Comparison of ENCODE assay signal across 8 cellular contexts in the genomic region with DNA sequence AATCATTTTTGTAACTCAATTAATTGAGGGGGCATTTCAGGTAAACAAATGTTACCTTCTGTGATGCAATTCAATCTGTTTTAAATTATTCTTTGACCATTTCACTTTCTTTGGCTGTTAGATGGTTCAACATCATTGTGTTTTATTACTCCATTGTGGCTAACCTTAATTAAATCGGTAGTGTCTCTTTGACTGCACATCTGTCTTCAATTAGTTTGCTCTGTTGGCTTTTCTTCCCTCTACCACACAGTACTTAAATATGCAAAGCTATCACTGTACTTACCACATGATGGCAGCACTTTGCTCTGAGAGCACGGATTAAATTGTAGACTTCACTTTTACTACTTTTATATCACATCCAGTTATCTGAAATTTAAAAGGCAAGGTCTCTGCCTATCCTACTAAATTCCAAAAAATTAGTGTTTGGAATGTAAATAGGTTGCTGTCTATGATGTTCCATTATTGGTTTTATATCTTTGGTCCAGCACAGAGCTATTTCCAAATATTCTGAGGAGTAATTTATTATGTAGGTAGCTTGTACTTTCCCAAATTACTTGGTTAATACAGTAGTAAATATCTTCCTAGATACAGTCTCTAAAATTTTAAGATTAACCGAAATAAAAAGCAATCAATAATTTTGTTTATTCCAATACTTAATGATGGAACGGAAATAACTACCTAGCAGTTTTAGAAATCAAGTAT.
DNase-seq lines count a peak whose midpoint lies in the region; ATAC-seq and TF ChIP-seq lines count a peak whose summit lies in the region.

No MANE protein-coding gene starts in this region.

- H3K36me3 ChIP-seq in mammary epithelial cell (ENCODE audit: insufficient read depth, low read length), result no peaks in the 10 kb centered on the region

- in situ Hi-C loops in mammary epithelial cell (cut with MboI; ENCODE audit: low sequenced_read_pairs in 2 of 2), result loop anchor here in 1 of 2 donors (25.0 kb wide), 1 partner anchor 452 kb away; no protein-coding TSS in a partner anchor

- ATAC-seq in GM19324 (IDR thresholded peaks at IDR 0.05; ENCODE audit: low FRiP score, unreplicated experiment) (peak; percentile 76), HG03565 (IDR thresholded peaks at IDR 0.05; ENCODE audit: unreplicated experiment) (peak; percentile 88)

- H3K79me2 ChIP-seq in mammary epithelial cell (ENCODE audit: insufficient read depth, low read length), result no peaks in the 10 kb centered on the region

- no peak overlapping the region for H3K4me2 ChIP-seq in mammary epithelial cell (ENCODE audit: insufficient read depth, low read depth, low read length)

- 36% methylated on average over 4 of the region's 4 CpGs for WGBS in mammary epithelial cell (ENCODE audit: low coverage, missing lambda C conversion rate)

- no peak overlapping the region for H3K27ac ChIP-seq in mammary epithelial cell (ENCODE audit: insufficient read depth, low read depth, low read length)

- H3K4me1 ChIP-seq in mammary epithelial cell (ENCODE audit: insufficient read depth, low read length), result peaks cover 1% of the 10 kb centered on the region

- peak; percentile 34 for DNase-seq in D341Med (ENCODE audit: low spot score)
- DNase-seq in NCI-H82 (lab: John Stamatoyannopoulos, UW), result peak; percentile 73
- peak; percentile 30 for DNase-seq in mammary epithelial cell
- peak; percentile 71 for DNase-seq in medulla oblongata (ENCODE audit: extremely low spot score)
- DNase-seq in stimulated activated CD4-positive, alpha-beta T cell treated with anti-CD3 and anti-CD28 coated beads, Interleukin-2, amount 100 ng/mL, for 24 hours, result no peak
- no peak for DNase-seq in activated CD8-positive, alpha-beta memory T cell treated with anti-CD3 and anti-CD28 coated beads, Interleukin-2, amount 50 U/mL, for 4 hours

- CTCF ChIA-PET in mammary epithelial cell (lab: Charles Lee; ENCODE audit: low non-redundant PET), result interaction anchor here (0.7 kb wide), 2 partner anchors 278 to 1117 kb away, joined by 3 read pairs; no protein-coding TSS in a partner anchor

- H2AFZ ChIP-seq in mammary epithelial cell (ENCODE audit: low read depth, low read length), result no peak overlapping the region

- H3K9me3 ChIP-seq in mammary epithelial cell (replicated peaks; ENCODE audit: insufficient read depth, low read length), result no peaks in the 10 kb centered on the region

- H3K9ac ChIP-seq in mammary epithelial cell (ENCODE audit: insufficient read depth, low read length), result no peak overlapping the region

- intact Hi-C loops in mammary epithelial cell (cut with micrococcal nuclease), result loop anchor here (1.0 kb wide), 1 partner anchor 461 kb away; no protein-coding TSS in a partner anchor

- no peak overlapping the region for H3K4me3 ChIP-seq in mammary epithelial cell (replicated peaks in 1 of 3; ENCODE audit: insufficient read depth in 1 of 3, low read depth in 2 of 3, low read length in 3 of 3)

- TF ChIP-seq CTCF in mammary epithelial cell (conservative IDR thresholded peaks at IDR 0.05 in 1 of 2, IDR thresholded peaks at IDR 0.05 in 1 of 2; ENCODE audit: extremely low read depth in 1 of 2, insufficient read depth in 1 of 2, low read depth in 1 of 2, low read length in 2 of 2), result peak; percentile 71 to 76

- no TSS peak for BruUV-seq in mammary epithelial cell (replicated peaks; lab: Mats Ljungman, UMichigan)

- dilution Hi-C loops in mammary epithelial cell (cut with HindIII; ENCODE audit: low sequenced_read_pairs), result no loop called here

- no peaks in the 10 kb centered on the region for H3K27me3 ChIP-seq in mammary epithelial cell (ENCODE audit: insufficient read depth, low read length)

- H4K20me1 ChIP-seq in mammary epithelial cell (ENCODE audit: insufficient read depth, low read length), result no peaks in the 10 kb centered on the region

Comparison
In these comparisons a context has a peak if more than half of its experiments do, and no peak if none do; other contexts are left out.
1. DNase-seq: peak in D341Med (single experiment), NCI-H82 (single experiment), mammary epithelial cell (single experiment) and medulla oblongata (single experiment); none in stimulated activated CD4-positive, alpha-beta T cell treated with anti-CD3 and anti-CD28 coated beads, Interleukin-2, amount 100 ng/mL, for 24 hours (0 of 2) and activated CD8-positive, alpha-beta memory T cell treated with anti-CD3 and anti-CD28 coated beads, Interleukin-2, amount 50 U/mL, for 4 hours (single experiment).